ENCODE assay signal across 10 cellular contexts in genomic region chr9:120869726-120870125, GRCh38. TPM values are rescaled to one million over a fixed set of nuclear protein-coding genes. Genes with fewer than 3 reads are reported as not detected.
A peak's percentile ranks its signal among the peaks of the same experiment; 100 is the strongest.
DNase-seq lines count a peak whose midpoint lies in the region; ATAC-seq and TF ChIP-seq lines count a peak whose summit lies in the region.
"Had no signal": no experiment of that assay in that cellular context is flagged by ENCODE, and none has a peak within 500 bp of the region (broad histone marks: within the 10 kb centered on the region; RNA-seq: fewer than 3 reads in every experiment).

No MANE protein-coding gene starts in this region.

- peak; percentile 44 for DNase-seq in NCI-H69 (lab: John Stamatoyannopoulos, UW)
- DNase-seq in dorsolateral prefrontal cortex = no peak
- DNase-seq in osteocyte (ENCODE audit: extremely low spot score, unreplicated experiment) = no peak
- no peak for DNase-seq in hepatic stellate cell (ENCODE audit: low spot score)
- DNase-seq in germinal center (ENCODE audit: low spot score) = no peak
- no peak for DNase-seq in AML-193 (lab: John Stamatoyannopoulos, UW)
- DNase-seq: Calu3, NCI-H446 had no signal

- H3K27me3 ChIP-seq in BLaER1 = no peaks in the 10 kb centered on the region
- H3K27me3 ChIP-seq in dorsolateral prefrontal cortex = no peaks in the 10 kb centered on the region

- peaks cover 43% of the 10 kb centered on the region for H3K4me1 Mint-ChIP-seq in osteocyte (ENCODE audit: unreplicated experiment)

- H3K27ac ChIP-seq in BLaER1 = peak overlapping the region; percentile 59
- H3K27ac ChIP-seq in dorsolateral prefrontal cortex = peak overlapping the region in 47 of 59 donors; percentile 1 to 95 (median 87)

- no peaks in the 10 kb centered on the region for H4K20me1 ChIP-seq in BLaER1

- H3K4me3 ChIP-seq in BLaER1 = peak overlapping the region; percentile 64; the same call in 1 of the 2 replicates
- peak overlapping the region in 8 of 59 donors; percentile 49 to 67 (median 63) for H3K4me3 ChIP-seq in dorsolateral prefrontal cortex

- intact Hi-C loops in dorsolateral prefrontal cortex (cut with DNase I) = loop anchor here (2.0 to 10.0 kb wide), 3 partner anchors 67 to 205 kb away; partner anchors contain the start of genes CNTRL (in 1 of the 2) and MEGF9 (in 1 of the 2)

- H3K9me3 ChIP-seq in BLaER1 = no peaks in the 10 kb centered on the region

- peak overlapping the region; percentile 77 for H3K27ac Mint-ChIP-seq in osteocyte (ENCODE audit: unreplicated experiment)

- H3K4me2 ChIP-seq in BLaER1 = peak overlapping the region; percentile 90

- H3K9me3 Mint-ChIP-seq in osteocyte (ENCODE audit: unreplicated experiment) = no peaks in the 10 kb centered on the region

- no peaks in the 10 kb centered on the region for H3K27me3 Mint-ChIP-seq in osteocyte (ENCODE audit: unreplicated experiment)

- H3K36me3 ChIP-seq in BLaER1 = peaks cover 83% of the 10 kb centered on the region

- ATAC-seq in HG02852 (IDR thresholded peaks at IDR 0.05; ENCODE audit: unreplicated experiment) = no peak

- H3K4me1 ChIP-seq in BLaER1 = peaks cover 38% of the 10 kb centered on the region

- H3K36me3 Mint-ChIP-seq in osteocyte (ENCODE audit: unreplicated experiment) = peaks cover 49% of the 10 kb centered on the region

- TF ChIP-seq CTCF in dorsolateral prefrontal cortex (IDR thresholded peaks at IDR 0.05 in 54 of 56, conservative IDR thresholded peaks at IDR 0.05 in 2 of 56; ENCODE audit: low read depth in 1 of 56, partially characterized antibody in 56 of 56) (no peak), osteocyte (IDR thresholded peaks at IDR 0.05) (no peak)

- no peak overlapping the region for H3K4me3 Mint-ChIP-seq in osteocyte (ENCODE audit: unreplicated experiment)

- H3K9ac ChIP-seq in BLaER1 = peak overlapping the region; percentile 66; the same call in 1 of the 2 replicates

RNA-seq across cellular contexts. Expression of gene PHF19, which starts 7.3 kb away (rescaled TPM):
- total RNA-seq in dorsolateral prefrontal cortex (100 to 1,000 TPM in 2 of 120 experiments, 10 to 100 TPM in 118; 18.7 to 119 (median 39.5) TPM), osteocyte (194 and 212 TPM in 2 replicates)

RNA-seq across cellular contexts. Expression of gene PSMD5, which starts 27.0 kb away (rescaled TPM):
- total RNA-seq in dorsolateral prefrontal cortex = 10 to 100 TPM; 18.8 to 51.5 (median 32.6) TPM
- 53.3 and 69.5 TPM in 2 replicates for total RNA-seq in osteocyte

RNA-seq across cellular contexts. Expression of gene TRAF1, which starts 56.9 kb away (rescaled TPM):
- total RNA-seq in dorsolateral prefrontal cortex (10 to 100 TPM in 57 of 120 experiments, 1 to 10 TPM in 63; 3.8 to 25.3 (median 9.8) TPM), osteocyte (7.1 and 7.8 TPM in 2 replicates)
